In the genomic region with DNA sequence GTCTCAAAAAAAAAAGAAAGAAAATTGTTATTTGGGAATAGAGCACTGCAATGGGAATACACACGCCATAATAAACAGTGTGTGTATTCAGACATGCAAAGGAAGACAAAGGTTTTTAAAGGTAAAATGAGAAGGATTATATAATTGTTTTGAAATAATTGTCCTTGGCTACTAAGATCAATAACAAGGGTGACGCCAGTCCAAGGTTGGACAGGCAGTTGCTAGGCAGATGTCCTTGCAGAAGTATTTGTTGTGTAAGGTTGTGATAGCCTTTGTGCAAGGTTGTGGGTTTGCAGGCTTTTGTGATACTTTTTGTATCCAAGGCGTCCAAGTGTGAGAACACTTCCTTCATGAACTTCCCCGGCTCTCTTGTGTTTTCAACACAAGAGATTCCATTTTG, we compare ENCODE assay signal across 1 cellular context.
TF ChIP-seq lines count a peak whose summit lies in the region.

No MANE protein-coding gene starts in this region.

TF ChIP-seq in HepG2, 621 proteins besides CTCF, POLR2A, EP300 and RAD21 (continued from another document and continues in another):
- TF ChIP-seq TBX3 (IDR thresholded peaks at IDR 0.05; ENCODE audit: borderline replicate concordance) = no peak
- 0 out of 2 replicates have a peak, but pooled peaks have one; percentile 12 for TF ChIP-seq HDAC2 (CRISPR knock-in tag; IDR thresholded peaks at IDR 0.05)
- TF ChIP-seq SKI (IDR thresholded peaks at IDR 0.05; ENCODE audit: partially characterized antibody) = peak; percentile 75
- peak; percentile 20; the same call in 1 of the 2 replicates for TF ChIP-seq FOXO1 (CRISPR knock-in tag; IDR thresholded peaks at IDR 0.05)
- TF ChIP-seq TCF7 (IDR thresholded peaks at IDR 0.05; ENCODE audit: low read depth) = peak; percentile 25; the same call in 1 of the 2 replicates
- no peak for TF ChIP-seq ZBTB20 (CRISPR knock-in tag; IDR thresholded peaks at IDR 0.05; ENCODE audit: borderline replicate concordance, low read depth)
- TF ChIP-seq FOXA3 (CRISPR knock-in tag; IDR thresholded peaks at IDR 0.05) = peak; percentile 63
- TF ChIP-seq RFXANK (CRISPR knock-in tag; IDR thresholded peaks at IDR 0.05) = peak; percentile 96
- TF ChIP-seq ZNF331 (CRISPR knock-in tag; IDR thresholded peaks at IDR 0.05) = 0 out of 2 replicates have a peak, but pooled peaks have one; percentile 16
- TF ChIP-seq SOX5 (CRISPR knock-in tag; IDR thresholded peaks at IDR 0.05; ENCODE audit: borderline replicate concordance) = peak; percentile 90
- TF ChIP-seq CBX5 (CRISPR knock-in tag; IDR thresholded peaks at IDR 0.05; ENCODE audit: borderline replicate concordance) = no peak
- TF ChIP-seq HMG20A (CRISPR knock-in tag; IDR thresholded peaks at IDR 0.05; ENCODE audit: borderline replicate concordance) = peak; percentile 21; the same call in 1 of the 2 replicates
- peak; percentile 48; the same call in 1 of the 2 replicates for TF ChIP-seq NCOR1 (IDR thresholded peaks at IDR 0.05; ENCODE audit: borderline replicate concordance, low read length)
- TF ChIP-seq ELF3 (CRISPR knock-in tag; IDR thresholded peaks at IDR 0.05) = peak; percentile 33; the same call in 1 of the 2 replicates
- TF ChIP-seq, protein P1, sequence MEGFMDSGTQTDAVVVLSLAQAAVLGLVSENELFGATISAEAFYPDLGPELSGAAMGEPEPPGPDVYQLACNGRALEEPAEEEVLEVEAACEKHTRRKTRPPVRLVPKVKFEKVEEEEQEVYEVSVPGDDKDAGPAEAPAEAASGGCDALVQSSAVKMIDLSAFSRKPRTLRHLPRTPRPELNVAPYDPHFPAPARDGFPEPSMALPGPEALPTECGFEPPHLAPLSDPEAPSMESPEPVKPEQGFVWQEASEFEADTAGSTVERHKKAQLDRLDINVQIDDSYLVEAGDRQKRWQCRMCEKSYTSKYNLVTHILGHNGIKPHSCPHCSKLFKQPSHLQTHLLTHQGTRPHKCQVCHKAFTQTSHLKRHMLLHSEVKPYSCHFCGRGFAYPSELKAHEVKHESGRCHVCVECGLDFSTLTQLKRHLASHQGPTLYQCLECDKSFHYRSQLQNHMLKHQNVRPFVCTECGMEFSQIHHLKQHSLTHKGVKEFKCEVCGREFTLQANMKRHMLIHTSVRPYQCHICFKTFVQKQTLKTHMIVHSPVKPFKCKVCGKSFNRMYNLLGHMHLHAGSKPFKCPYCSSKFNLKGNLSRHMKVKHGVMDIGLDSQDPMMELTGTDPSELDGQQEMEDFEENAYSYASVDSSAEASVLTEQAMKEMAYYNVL (CRISPR knock-in tag; IDR thresholded peaks at IDR 0.05; ENCODE audit: borderline replicate concordance) = no peak
- peak; percentile 98 for TF ChIP-seq RFX5 (IDR thresholded peaks at IDR 0.05; ENCODE audit: low read depth, low read length)
- peak; percentile 45; the same call in 1 of the 2 replicates for TF ChIP-seq CHD4 (IDR thresholded peaks at IDR 0.05; ENCODE audit: borderline replicate concordance, low read length)
- peak; percentile 79 for TF ChIP-seq RXRB (CRISPR knock-in tag; IDR thresholded peaks at IDR 0.05; ENCODE audit: borderline replicate concordance)
- no peak for TF ChIP-seq MAFG (CRISPR knock-in tag; IDR thresholded peaks at IDR 0.05)
- TF ChIP-seq NFE2 (CRISPR knock-in tag; IDR thresholded peaks at IDR 0.05) = no peak
- no peak for TF ChIP-seq PPARG (CRISPR knock-in tag; conservative IDR thresholded peaks at IDR 0.05)
- TF ChIP-seq SIX1 (CRISPR knock-in tag; IDR thresholded peaks at IDR 0.05; ENCODE audit: borderline replicate concordance) = peak; percentile 69; the same call in 1 of the 2 replicates
- no peak for TF ChIP-seq MAF1 (CRISPR knock-in tag; IDR thresholded peaks at IDR 0.05; ENCODE audit: borderline replicate concordance)
- no peak for TF ChIP-seq PAWR (CRISPR knock-in tag; IDR thresholded peaks at IDR 0.05; ENCODE audit: borderline replicate concordance)
- 0 out of 2 replicates have a peak, but pooled peaks have one; percentile 44 for TF ChIP-seq SOX13 (IDR thresholded peaks at IDR 0.05)
- peak in 1 of 2 experiments; percentile 91; a peak in 2 of 4 replicates for TF ChIP-seq SOX13 (CRISPR knock-in tag; conservative IDR thresholded peaks at IDR 0.05 in 1 of 2, IDR thresholded peaks at IDR 0.05 in 1 of 2)
- TF ChIP-seq, protein P2, sequence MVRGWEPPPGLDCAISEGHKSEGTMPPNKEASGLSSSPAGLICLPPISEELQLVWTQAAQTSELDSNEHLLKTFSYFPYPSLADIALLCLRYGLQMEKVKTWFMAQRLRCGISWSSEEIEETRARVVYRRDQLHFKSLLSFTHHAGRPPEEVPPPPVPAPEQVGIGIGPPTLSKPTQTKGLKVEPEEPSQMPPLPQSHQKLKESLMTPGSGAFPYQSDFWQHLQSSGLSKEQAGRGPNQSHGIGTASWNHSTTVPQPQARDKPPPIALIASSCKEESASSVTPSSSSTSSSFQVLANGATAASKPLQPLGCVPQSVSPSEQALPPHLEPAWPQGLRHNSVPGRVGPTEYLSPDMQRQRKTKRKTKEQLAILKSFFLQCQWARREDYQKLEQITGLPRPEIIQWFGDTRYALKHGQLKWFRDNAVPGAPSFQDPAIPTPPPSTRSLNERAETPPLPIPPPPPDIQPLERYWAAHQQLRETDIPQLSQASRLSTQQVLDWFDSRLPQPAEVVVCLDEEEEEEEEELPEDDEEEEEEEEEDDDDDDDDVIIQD (CRISPR knock-in tag; IDR thresholded peaks at IDR 0.05; ENCODE audit: low read depth) = no peak
- TF ChIP-seq GATAD2A (CRISPR knock-in tag; IDR thresholded peaks at IDR 0.05) = peak; percentile 74
- TF ChIP-seq, protein P3, sequence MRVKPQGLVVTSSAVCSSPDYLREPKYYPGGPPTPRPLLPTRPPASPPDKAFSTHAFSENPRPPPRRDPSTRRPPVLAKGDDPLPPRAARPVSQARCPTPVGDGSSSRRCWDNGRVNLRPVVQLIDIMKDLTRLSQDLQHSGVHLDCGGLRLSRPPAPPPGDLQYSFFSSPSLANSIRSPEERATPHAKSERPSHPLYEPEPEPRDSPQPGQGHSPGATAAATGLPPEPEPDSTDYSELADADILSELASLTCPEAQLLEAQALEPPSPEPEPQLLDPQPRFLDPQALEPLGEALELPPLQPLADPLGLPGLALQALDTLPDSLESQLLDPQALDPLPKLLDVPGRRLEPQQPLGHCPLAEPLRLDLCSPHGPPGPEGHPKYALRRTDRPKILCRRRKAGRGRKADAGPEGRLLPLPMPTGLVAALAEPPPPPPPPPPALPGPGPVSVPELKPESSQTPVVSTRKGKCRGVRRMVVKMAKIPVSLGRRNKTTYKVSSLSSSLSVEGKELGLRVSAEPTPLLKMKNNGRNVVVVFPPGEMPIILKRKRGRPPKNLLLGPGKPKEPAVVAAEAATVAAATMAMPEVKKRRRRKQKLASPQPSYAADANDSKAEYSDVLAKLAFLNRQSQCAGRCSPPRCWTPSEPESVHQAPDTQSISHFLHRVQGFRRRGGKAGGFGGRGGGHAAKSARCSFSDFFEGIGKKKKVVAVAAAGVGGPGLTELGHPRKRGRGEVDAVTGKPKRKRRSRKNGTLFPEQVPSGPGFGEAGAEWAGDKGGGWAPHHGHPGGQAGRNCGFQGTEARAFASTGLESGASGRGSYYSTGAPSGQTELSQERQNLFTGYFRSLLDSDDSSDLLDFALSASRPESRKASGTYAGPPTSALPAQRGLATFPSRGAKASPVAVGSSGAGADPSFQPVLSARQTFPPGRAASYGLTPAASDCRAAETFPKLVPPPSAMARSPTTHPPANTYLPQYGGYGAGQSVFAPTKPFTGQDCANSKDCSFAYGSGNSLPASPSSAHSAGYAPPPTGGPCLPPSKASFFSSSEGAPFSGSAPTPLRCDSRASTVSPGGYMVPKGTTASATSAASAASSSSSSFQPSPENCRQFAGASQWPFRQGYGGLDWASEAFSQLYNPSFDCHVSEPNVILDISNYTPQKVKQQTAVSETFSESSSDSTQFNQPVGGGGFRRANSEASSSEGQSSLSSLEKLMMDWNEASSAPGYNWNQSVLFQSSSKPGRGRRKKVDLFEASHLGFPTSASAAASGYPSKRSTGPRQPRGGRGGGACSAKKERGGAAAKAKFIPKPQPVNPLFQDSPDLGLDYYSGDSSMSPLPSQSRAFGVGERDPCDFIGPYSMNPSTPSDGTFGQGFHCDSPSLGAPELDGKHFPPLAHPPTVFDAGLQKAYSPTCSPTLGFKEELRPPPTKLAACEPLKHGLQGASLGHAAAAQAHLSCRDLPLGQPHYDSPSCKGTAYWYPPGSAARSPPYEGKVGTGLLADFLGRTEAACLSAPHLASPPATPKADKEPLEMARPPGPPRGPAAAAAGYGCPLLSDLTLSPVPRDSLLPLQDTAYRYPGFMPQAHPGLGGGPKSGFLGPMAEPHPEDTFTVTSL (CRISPR knock-in tag; IDR thresholded peaks at IDR 0.05; ENCODE audit: borderline replicate concordance) = peak; percentile 73; the same call in 1 of the 2 replicates
- TF ChIP-seq, protein P4, sequence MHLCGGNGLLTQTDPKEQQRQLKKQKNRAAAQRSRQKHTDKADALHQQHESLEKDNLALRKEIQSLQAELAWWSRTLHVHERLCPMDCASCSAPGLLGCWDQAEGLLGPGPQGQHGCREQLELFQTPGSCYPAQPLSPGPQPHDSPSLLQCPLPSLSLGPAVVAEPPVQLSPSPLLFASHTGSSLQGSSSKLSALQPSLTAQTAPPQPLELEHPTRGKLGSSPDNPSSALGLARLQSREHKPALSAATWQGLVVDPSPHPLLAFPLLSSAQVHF (CRISPR knock-in tag; IDR thresholded peaks at IDR 0.05) = no peak
- TF ChIP-seq FOXJ3 (CRISPR knock-in tag; IDR thresholded peaks at IDR 0.05; ENCODE audit: borderline replicate concordance) = 0 out of 2 replicates have a peak, but pooled peaks have one; percentile 18
- TF ChIP-seq SAP130 (CRISPR knock-in tag; IDR thresholded peaks at IDR 0.05; ENCODE audit: low read depth) = 0 out of 2 replicates have a peak, but pooled peaks have one; percentile 11
- TF ChIP-seq GATA4 (IDR thresholded peaks at IDR 0.05; ENCODE audit: borderline replicate concordance, low read depth) = no peak
- TF ChIP-seq RFXAP (CRISPR knock-in tag; IDR thresholded peaks at IDR 0.05; ENCODE audit: borderline replicate concordance) = peak; percentile 99
- peak; percentile 61; the same call in 1 of the 2 replicates for TF ChIP-seq ZNF670 (CRISPR knock-in tag; IDR thresholded peaks at IDR 0.05; ENCODE audit: borderline replicate concordance)
- no peak for TF ChIP-seq CHD2 (IDR thresholded peaks at IDR 0.05; ENCODE audit: low read depth, low read length)
- no peak for TF ChIP-seq PCBP2 (optimal IDR thresholded peaks at IDR 0.05; ENCODE audit: low read depth, low read length, poor library complexity, severe bottlenecking)
- TF ChIP-seq SALL1 (CRISPR knock-in tag; IDR thresholded peaks at IDR 0.05) = peak; percentile 20; the same call in 1 of the 2 replicates
- no peak for TF ChIP-seq CBX2 (IDR thresholded peaks at IDR 0.05; ENCODE audit: low read depth, low read length)
- TF ChIP-seq CBX2 (CRISPR knock-in tag; IDR thresholded peaks at IDR 0.05; ENCODE audit: low read depth) = no peak
- TF ChIP-seq, protein P5, sequence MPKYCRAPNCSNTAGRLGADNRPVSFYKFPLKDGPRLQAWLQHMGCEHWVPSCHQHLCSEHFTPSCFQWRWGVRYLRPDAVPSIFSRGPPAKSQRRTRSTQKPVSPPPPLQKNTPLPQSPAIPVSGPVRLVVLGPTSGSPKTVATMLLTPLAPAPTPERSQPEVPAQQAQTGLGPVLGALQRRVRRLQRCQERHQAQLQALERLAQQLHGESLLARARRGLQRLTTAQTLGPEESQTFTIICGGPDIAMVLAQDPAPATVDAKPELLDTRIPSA (CRISPR knock-in tag; IDR thresholded peaks at IDR 0.05; ENCODE audit: borderline replicate concordance) = no peak
- TF ChIP-seq NR2F6 (IDR thresholded peaks at IDR 0.05) = no peak
- TF ChIP-seq NR2F6 (CRISPR knock-in tag; IDR thresholded peaks at IDR 0.05) = 0 out of 2 replicates have a peak, but pooled peaks have one; percentile 13
- TF ChIP-seq ONECUT2 (CRISPR knock-in tag; IDR thresholded peaks at IDR 0.05) = peak; percentile 85
- TF ChIP-seq NCOA2 (CRISPR knock-in tag; IDR thresholded peaks at IDR 0.05) = peak; percentile 80
- 0 out of 2 replicates have a peak, but pooled peaks have one; percentile 27 for TF ChIP-seq PHF21A (CRISPR knock-in tag; IDR thresholded peaks at IDR 0.05)
- TF ChIP-seq SOX6 (IDR thresholded peaks at IDR 0.05) = no peak
- TF ChIP-seq SOX6 (CRISPR knock-in tag; IDR thresholded peaks at IDR 0.05) = peak; percentile 91
- TF ChIP-seq, protein P6, sequence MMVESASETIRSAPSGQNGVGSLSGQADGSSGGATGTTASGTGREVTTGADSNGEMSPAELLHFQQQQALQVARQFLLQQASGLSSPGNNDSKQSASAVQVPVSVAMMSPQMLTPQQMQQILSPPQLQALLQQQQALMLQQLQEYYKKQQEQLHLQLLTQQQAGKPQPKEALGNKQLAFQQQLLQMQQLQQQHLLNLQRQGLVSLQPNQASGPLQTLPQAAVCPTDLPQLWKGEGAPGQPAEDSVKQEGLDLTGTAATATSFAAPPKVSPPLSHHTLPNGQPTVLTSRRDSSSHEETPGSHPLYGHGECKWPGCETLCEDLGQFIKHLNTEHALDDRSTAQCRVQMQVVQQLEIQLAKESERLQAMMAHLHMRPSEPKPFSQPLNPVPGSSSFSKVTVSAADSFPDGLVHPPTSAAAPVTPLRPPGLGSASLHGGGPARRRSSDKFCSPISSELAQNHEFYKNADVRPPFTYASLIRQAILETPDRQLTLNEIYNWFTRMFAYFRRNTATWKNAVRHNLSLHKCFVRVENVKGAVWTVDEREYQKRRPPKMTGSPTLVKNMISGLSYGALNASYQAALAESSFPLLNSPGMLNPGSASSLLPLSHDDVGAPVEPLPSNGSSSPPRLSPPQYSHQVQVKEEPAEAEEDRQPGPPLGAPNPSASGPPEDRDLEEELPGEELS (CRISPR knock-in tag; IDR thresholded peaks at IDR 0.05) = peak; percentile 58; the same call in 1 of the 2 replicates
- 0 out of 2 replicates have a peak, but pooled peaks have one; percentile 26 for TF ChIP-seq CREB1 (IDR thresholded peaks at IDR 0.05)
- 0 out of 2 replicates have a peak, but pooled peaks have one; percentile 29 for TF ChIP-seq CREB1 (CRISPR knock-in tag; IDR thresholded peaks at IDR 0.05)
- 0 out of 2 replicates have a peak, but pooled peaks have one; percentile 2 for TF ChIP-seq ATF1 (CRISPR knock-in tag; IDR thresholded peaks at IDR 0.05)
- TF ChIP-seq HNF4A (CRISPR knock-in tag; IDR thresholded peaks at IDR 0.05) = peak; percentile 63
